In genomic region chr10:70849582-70850016, GRCh38 we compare ENCODE assay signal across 1 cellular context.
TF ChIP-seq lines count a peak whose summit lies in the region.

No MANE protein-coding gene starts in this region.

TF ChIP-seq in IMR-90, 13 proteins besides CTCF, POLR2A, EP300 and RAD21:
- TF ChIP-seq, protein P1, sequence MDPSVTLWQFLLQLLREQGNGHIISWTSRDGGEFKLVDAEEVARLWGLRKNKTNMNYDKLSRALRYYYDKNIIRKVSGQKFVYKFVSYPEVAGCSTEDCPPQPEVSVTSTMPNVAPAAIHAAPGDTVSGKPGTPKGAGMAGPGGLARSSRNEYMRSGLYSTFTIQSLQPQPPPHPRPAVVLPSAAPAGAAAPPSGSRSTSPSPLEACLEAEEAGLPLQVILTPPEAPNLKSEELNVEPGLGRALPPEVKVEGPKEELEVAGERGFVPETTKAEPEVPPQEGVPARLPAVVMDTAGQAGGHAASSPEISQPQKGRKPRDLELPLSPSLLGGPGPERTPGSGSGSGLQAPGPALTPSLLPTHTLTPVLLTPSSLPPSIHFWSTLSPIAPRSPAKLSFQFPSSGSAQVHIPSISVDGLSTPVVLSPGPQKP (IDR thresholded peaks at IDR 0.05; ENCODE audit: borderline replicate concordance, low read depth, low read length): no peak
- no peak for TF ChIP-seq CHD1 (IDR thresholded peaks at IDR 0.05; ENCODE audit: low read depth, low read length)
- no peak for TF ChIP-seq CEBPB (IDR thresholded peaks at IDR 0.05; ENCODE audit: low read depth, low read length)
- no peak for TF ChIP-seq RFX5 (IDR thresholded peaks at IDR 0.05; ENCODE audit: low read depth, low read length)
- no peak for TF ChIP-seq SMC3 (IDR thresholded peaks at IDR 0.05; ENCODE audit: low read depth, low read length)
TF ChIP-seq in IMR-90: peak in this region for 0.
